Comparison of ENCODE assay signal across 1 cellular context in genomic region chr7:127683776-127684681, GRCh38.
TF ChIP-seq lines count a peak whose summit lies in the region.

No MANE protein-coding gene starts in this region.

TF ChIP-seq in H1, 55 proteins besides CTCF, POLR2A, EP300 and RAD21:
- TF ChIP-seq POLR2AphosphoS5 (IDR thresholded peaks at IDR 0.05; ENCODE audit: low read depth, low read length) = no peak
- TF ChIP-seq RBBP5 (IDR thresholded peaks at IDR 0.05; ENCODE audit: borderline replicate concordance, low read depth, low read length) = no peak
- no peak for TF ChIP-seq EZH2 (IDR thresholded peaks at IDR 0.05; ENCODE audit: low read depth, low read length, severe bottlenecking)
- no peak for TF ChIP-seq CHD7 (IDR thresholded peaks at IDR 0.05; ENCODE audit: insufficient replicate concordance, low read length)
- no peak for TF ChIP-seq BCL11A (IDR thresholded peaks at IDR 0.05; ENCODE audit: low read depth in 2 of 2, low read length in 2 of 2)
- TF ChIP-seq E2F6 (IDR thresholded peaks at IDR 0.05) = no peak
- no peak for TF ChIP-seq TAF1 (IDR thresholded peaks at IDR 0.05; ENCODE audit: low read depth, low read length)
- no peak for TF ChIP-seq CREB1 (IDR thresholded peaks at IDR 0.05)
- no peak for TF ChIP-seq GTF2F1 (IDR thresholded peaks at IDR 0.05; ENCODE audit: borderline replicate concordance, low read depth, low read length)
- TF ChIP-seq ASH2L (IDR thresholded peaks at IDR 0.05; ENCODE audit: low read length) = no peak
- TF ChIP-seq KDM1A (IDR thresholded peaks at IDR 0.05; ENCODE audit: borderline replicate concordance, low read length) = no peak
- TF ChIP-seq YY1 (IDR thresholded peaks at IDR 0.05; ENCODE audit: low read depth, low read length) = no peak
- TF ChIP-seq MAX (IDR thresholded peaks at IDR 0.05) = no peak
- no peak for TF ChIP-seq KDM5A (IDR thresholded peaks at IDR 0.05; ENCODE audit: low read length)
- no peak for TF ChIP-seq SRF (IDR thresholded peaks at IDR 0.05; ENCODE audit: low read depth, low read length)
